In the genomic region with DNA sequence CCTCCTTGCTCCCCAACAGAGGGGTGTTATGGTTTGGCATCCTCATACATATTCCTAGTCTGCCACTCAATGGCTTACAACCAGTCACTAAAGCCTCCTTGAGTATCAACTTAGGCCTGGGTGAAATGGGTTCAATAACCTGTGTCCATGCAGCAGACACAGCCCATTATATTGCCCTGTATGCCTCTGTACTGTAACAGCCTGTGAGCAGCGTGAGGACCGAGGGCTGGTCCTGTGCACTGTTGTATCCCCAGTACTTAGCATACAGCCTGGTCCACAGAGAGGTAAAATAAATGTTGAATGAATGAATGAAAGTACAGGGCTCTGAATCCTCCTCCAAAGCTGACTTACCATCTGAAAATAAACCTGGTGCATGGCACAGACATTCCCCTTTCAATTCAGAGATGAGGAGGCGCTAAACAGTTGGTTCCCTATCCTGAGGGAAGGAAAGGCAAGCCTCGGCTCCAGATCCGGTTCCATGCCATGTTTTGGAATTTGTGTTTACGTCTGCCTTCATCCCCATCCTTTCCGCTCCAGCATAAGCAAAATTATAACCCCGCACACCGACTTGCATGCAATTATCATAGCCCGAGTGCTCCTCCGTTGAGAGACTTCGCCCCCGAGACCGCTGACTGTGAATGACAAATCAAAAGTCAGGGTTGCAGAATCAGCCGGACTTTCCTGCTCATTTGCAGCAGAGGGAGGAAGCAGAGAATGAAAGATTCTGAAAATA, we compare ENCODE assay signal across 1 cellular context.
TF ChIP-seq lines count a peak whose summit lies in the region.

No MANE protein-coding gene starts in this region.

TF ChIP-seq in WTC11, 78 proteins besides CTCF, POLR2A, EP300 and RAD21 (continued from another document):
- TF ChIP-seq, protein P1, sequence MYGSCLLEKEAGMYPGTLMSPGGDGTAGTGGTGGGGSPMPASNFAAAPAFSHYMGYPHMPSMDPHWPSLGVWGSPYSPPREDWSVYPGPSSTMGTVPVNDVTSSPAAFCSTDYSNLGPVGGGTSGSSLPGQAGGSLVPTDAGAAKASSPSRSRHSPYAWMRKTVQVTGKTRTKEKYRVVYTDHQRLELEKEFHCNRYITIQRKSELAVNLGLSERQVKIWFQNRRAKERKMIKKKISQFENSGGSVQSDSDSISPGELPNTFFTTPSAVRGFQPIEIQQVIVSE (CRISPR knock-in tag; IDR thresholded peaks at IDR 0.05; ENCODE audit: borderline replicate concordance) = no peak
- TF ChIP-seq MAX (CRISPR knock-in tag; IDR thresholded peaks at IDR 0.05) = peak; percentile 57; the same call in 1 of the 2 replicates
- TF ChIP-seq, protein P2, sequence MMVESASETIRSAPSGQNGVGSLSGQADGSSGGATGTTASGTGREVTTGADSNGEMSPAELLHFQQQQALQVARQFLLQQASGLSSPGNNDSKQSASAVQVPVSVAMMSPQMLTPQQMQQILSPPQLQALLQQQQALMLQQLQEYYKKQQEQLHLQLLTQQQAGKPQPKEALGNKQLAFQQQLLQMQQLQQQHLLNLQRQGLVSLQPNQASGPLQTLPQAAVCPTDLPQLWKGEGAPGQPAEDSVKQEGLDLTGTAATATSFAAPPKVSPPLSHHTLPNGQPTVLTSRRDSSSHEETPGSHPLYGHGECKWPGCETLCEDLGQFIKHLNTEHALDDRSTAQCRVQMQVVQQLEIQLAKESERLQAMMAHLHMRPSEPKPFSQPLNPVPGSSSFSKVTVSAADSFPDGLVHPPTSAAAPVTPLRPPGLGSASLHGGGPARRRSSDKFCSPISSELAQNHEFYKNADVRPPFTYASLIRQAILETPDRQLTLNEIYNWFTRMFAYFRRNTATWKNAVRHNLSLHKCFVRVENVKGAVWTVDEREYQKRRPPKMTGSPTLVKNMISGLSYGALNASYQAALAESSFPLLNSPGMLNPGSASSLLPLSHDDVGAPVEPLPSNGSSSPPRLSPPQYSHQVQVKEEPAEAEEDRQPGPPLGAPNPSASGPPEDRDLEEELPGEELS (CRISPR knock-in tag; IDR thresholded peaks at IDR 0.05) = no peak
- no peak for TF ChIP-seq GRHL2 (CRISPR knock-in tag; IDR thresholded peaks at IDR 0.05; ENCODE audit: insufficient replicate concordance, severe bottlenecking)
- TF ChIP-seq ZBTB21 (CRISPR knock-in tag; IDR thresholded peaks at IDR 0.05; ENCODE audit: borderline replicate concordance) = no peak
- TF ChIP-seq TP53 (CRISPR knock-in tag; IDR thresholded peaks at IDR 0.05) = no peak
- TF ChIP-seq ARID4B (CRISPR knock-in tag; IDR thresholded peaks at IDR 0.05; ENCODE audit: borderline replicate concordance) = peak; percentile 47; the same call in 1 of the 2 replicates
- no peak for TF ChIP-seq JUN (CRISPR knock-in tag; IDR thresholded peaks at IDR 0.05)
- TF ChIP-seq GABPB1 (CRISPR knock-in tag; IDR thresholded peaks at IDR 0.05) = no peak
- TF ChIP-seq ZNF396 (CRISPR knock-in tag; IDR thresholded peaks at IDR 0.05; ENCODE audit: borderline replicate concordance) = no peak
